ENCODE assay signal across 10 cellular contexts in the genomic region with DNA sequence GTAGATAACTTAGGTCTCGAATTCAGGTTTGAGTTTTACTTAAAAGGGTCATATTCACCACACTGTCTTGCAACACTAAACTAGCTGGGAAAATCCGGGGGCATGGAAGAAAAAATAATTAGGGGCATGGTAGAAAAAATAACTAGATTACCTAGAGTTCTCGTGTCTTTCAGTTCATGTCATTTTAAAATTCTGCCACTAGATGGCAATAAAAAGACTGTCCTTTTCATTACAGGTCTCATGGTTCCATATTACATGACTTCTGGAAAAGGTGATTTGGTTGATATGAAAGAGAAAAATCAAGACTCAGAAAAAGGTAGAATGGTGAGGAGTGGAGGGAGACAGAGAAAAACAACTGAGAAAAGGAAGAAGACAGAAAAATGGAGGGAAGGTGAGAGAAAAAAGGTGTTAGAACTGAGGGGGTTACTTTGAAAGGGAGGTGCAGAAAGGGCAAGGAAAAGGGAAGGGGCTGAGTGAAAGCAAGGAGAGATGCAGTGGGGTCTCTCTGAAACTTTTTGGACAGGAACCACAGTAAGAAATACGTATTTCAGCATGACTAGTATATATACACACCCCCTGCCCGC.
DNase-seq lines count a peak whose midpoint lies in the region; ATAC-seq and TF ChIP-seq lines count a peak whose summit lies in the region.
"Had no signal": no experiment of that assay in that cellular context is flagged by ENCODE, and none has a peak within 500 bp of the region (broad histone marks: within the 10 kb centered on the region; RNA-seq: fewer than 3 reads in every experiment).

No MANE protein-coding gene starts in this region.

- H3K79me2 ChIP-seq in GM23338 (replicated peaks; ENCODE audit: insufficient read depth): no peaks in the 10 kb centered on the region

- no peak overlapping the region for H3K4me3 ChIP-seq in GM23338
- no peak overlapping the region for H3K4me3 ChIP-seq in ascending aorta
- no peak overlapping the region for H3K4me3 ChIP-seq in testis

- TF ChIP-seq POLR2A in testis (IDR thresholded peaks at IDR 0.05): no peak

- TF ChIP-seq CTCF in GM23338 (conservative IDR thresholded peaks at IDR 0.05; ENCODE audit: low read depth in 2 of 2) (peak in 1 of 2 experiments; percentile 84), ascending aorta (IDR thresholded peaks at IDR 0.05) (peak; percentile 53 to 70 (median 53)), testis (IDR thresholded peaks at IDR 0.05) (peak; percentile 30 to 75 (median 47))

- intact Hi-C loops in ascending aorta (cut with DNase I) (loop anchor here (2.0 to 5.0 kb wide), 2 partner anchors 302 to 452 kb away; no protein-coding TSS in a partner anchor), testis (cut with DNase I; ENCODE audit: low total_unique reads) (no loop called here)

- H3K9me3 Mint-ChIP-seq in GM23338: no peaks in the 10 kb centered on the region; the same call in 2 of the 3 replicates
- H3K9me3 Mint-ChIP-seq: stimulated activated naive CD8-positive, alpha-beta T cell treated with anti-CD3 and anti-CD28 coated beads, Interleukin-15, Interleukin-2, amounts not matched to agents 100 ng/mL and 50 ng/mL, for 24 hours had no signal

- no peak overlapping the region for H3K4me3 Mint-ChIP-seq in GM23338
- H3K4me3 Mint-ChIP-seq: stimulated activated naive CD8-positive, alpha-beta T cell treated with anti-CD3 and anti-CD28 coated beads, Interleukin-15, Interleukin-2, amounts not matched to agents 100 ng/mL and 50 ng/mL, for 24 hours had no signal

- H3K27me3 ChIP-seq in GM23338 (ENCODE audit: insufficient read depth) (no peaks in the 10 kb centered on the region), ascending aorta (no peaks in the 10 kb centered on the region), testis (no peaks in the 10 kb centered on the region)

- H3K4me1 Mint-ChIP-seq in GM23338: peaks cover 21% of the 10 kb centered on the region

- DNase-seq in NCI-H2227 (lab: John Stamatoyannopoulos, UW; ENCODE audit: unreplicated experiment) (peak; percentile 58), NCI-H2227 treated with DMSO at 0.1 percent for 48 hours (lab: John Stamatoyannopoulos, UW) (no peak), GM23338 (ENCODE audit: low spot score) (peak; percentile 73), NCI-H1417 treated with DMSO at 0.1 percent for 48 hours (lab: John Stamatoyannopoulos, UW) (peak; percentile 39), ascending aorta (ENCODE audit: low spot score in 2 of 2) (no peak), iPS-NIHi11 (ENCODE audit: low spot score) (peak; percentile 47), testis (no peak)

- no peaks in the 10 kb centered on the region for H3K9me3 ChIP-seq in ascending aorta
- no peaks in the 10 kb centered on the region for H3K9me3 ChIP-seq in testis
- H3K9me3 ChIP-seq: Caco-2 had no signal

- H3K36me3 Mint-ChIP-seq in GM23338 (ENCODE audit: low read depth): no peaks in the 10 kb centered on the region

- H3K4me2 ChIP-seq in GM23338: no peak overlapping the region

- WGBS in testis, 2 donors: 60 to 63% methylated on average over 5 of the region's 5 CpGs

- peak; percentile 69 for ATAC-seq in GM23338
- no peak for ATAC-seq in HG03159 (IDR thresholded peaks at IDR 0.05; ENCODE audit: unreplicated experiment)

- H3K4me1 ChIP-seq in GM23338 (ENCODE audit: insufficient read depth) (peaks cover 9% of the 10 kb centered on the region), ascending aorta (no peaks in the 10 kb centered on the region), testis (no peaks in the 10 kb centered on the region)

- H3K27ac ChIP-seq in GM23338 (ENCODE audit: low read depth): no peak overlapping the region
- H3K27ac ChIP-seq in ascending aorta: no peak overlapping the region
- H3K27ac ChIP-seq in testis: no peak overlapping the region

- no peaks in the 10 kb centered on the region for H3K9me2 ChIP-seq in GM23338 (ENCODE audit: insufficient read depth)

- H3K36me3 ChIP-seq in GM23338 (ENCODE audit: insufficient read depth): no peaks in the 10 kb centered on the region
- no peaks in the 10 kb centered on the region for H3K36me3 ChIP-seq in ascending aorta
- H3K36me3 ChIP-seq in testis (ENCODE audit: low read depth, missing control alignments): no peaks in the 10 kb centered on the region

- no peaks in the 10 kb centered on the region for H3F3A ChIP-seq in GM23338 (replicated peaks; ENCODE audit: low read depth)

- H4K20me1 ChIP-seq in GM23338 (replicated peaks; ENCODE audit: insufficient read depth): no peaks in the 10 kb centered on the region

- H3K27ac Mint-ChIP-seq in GM23338: no peak overlapping the region
- H3K27ac Mint-ChIP-seq: stimulated activated naive CD8-positive, alpha-beta T cell treated with anti-CD3 and anti-CD28 coated beads, Interleukin-15, Interleukin-2, amounts not matched to agents 100 ng/mL and 50 ng/mL, for 24 hours had no signal

- no peaks in the 10 kb centered on the region for H3K27me3 Mint-ChIP-seq in GM23338 (ENCODE audit: insufficient read depth, low read depth, poor library complexity)
- H3K27me3 Mint-ChIP-seq: stimulated activated naive CD8-positive, alpha-beta T cell treated with anti-CD3 and anti-CD28 coated beads, Interleukin-15, Interleukin-2, amounts not matched to agents 100 ng/mL and 50 ng/mL, for 24 hours had no signal

- no peak overlapping the region for H2AFZ ChIP-seq in GM23338

TF ChIP-seq in GM23338, 12 proteins besides CTCF, POLR2A, EP300 and RAD21 (continues in another document):
- no peak for TF ChIP-seq POLR2AphosphoS5 (IDR thresholded peaks at IDR 0.05; ENCODE audit: low read depth)
- TF ChIP-seq, protein P1, sequence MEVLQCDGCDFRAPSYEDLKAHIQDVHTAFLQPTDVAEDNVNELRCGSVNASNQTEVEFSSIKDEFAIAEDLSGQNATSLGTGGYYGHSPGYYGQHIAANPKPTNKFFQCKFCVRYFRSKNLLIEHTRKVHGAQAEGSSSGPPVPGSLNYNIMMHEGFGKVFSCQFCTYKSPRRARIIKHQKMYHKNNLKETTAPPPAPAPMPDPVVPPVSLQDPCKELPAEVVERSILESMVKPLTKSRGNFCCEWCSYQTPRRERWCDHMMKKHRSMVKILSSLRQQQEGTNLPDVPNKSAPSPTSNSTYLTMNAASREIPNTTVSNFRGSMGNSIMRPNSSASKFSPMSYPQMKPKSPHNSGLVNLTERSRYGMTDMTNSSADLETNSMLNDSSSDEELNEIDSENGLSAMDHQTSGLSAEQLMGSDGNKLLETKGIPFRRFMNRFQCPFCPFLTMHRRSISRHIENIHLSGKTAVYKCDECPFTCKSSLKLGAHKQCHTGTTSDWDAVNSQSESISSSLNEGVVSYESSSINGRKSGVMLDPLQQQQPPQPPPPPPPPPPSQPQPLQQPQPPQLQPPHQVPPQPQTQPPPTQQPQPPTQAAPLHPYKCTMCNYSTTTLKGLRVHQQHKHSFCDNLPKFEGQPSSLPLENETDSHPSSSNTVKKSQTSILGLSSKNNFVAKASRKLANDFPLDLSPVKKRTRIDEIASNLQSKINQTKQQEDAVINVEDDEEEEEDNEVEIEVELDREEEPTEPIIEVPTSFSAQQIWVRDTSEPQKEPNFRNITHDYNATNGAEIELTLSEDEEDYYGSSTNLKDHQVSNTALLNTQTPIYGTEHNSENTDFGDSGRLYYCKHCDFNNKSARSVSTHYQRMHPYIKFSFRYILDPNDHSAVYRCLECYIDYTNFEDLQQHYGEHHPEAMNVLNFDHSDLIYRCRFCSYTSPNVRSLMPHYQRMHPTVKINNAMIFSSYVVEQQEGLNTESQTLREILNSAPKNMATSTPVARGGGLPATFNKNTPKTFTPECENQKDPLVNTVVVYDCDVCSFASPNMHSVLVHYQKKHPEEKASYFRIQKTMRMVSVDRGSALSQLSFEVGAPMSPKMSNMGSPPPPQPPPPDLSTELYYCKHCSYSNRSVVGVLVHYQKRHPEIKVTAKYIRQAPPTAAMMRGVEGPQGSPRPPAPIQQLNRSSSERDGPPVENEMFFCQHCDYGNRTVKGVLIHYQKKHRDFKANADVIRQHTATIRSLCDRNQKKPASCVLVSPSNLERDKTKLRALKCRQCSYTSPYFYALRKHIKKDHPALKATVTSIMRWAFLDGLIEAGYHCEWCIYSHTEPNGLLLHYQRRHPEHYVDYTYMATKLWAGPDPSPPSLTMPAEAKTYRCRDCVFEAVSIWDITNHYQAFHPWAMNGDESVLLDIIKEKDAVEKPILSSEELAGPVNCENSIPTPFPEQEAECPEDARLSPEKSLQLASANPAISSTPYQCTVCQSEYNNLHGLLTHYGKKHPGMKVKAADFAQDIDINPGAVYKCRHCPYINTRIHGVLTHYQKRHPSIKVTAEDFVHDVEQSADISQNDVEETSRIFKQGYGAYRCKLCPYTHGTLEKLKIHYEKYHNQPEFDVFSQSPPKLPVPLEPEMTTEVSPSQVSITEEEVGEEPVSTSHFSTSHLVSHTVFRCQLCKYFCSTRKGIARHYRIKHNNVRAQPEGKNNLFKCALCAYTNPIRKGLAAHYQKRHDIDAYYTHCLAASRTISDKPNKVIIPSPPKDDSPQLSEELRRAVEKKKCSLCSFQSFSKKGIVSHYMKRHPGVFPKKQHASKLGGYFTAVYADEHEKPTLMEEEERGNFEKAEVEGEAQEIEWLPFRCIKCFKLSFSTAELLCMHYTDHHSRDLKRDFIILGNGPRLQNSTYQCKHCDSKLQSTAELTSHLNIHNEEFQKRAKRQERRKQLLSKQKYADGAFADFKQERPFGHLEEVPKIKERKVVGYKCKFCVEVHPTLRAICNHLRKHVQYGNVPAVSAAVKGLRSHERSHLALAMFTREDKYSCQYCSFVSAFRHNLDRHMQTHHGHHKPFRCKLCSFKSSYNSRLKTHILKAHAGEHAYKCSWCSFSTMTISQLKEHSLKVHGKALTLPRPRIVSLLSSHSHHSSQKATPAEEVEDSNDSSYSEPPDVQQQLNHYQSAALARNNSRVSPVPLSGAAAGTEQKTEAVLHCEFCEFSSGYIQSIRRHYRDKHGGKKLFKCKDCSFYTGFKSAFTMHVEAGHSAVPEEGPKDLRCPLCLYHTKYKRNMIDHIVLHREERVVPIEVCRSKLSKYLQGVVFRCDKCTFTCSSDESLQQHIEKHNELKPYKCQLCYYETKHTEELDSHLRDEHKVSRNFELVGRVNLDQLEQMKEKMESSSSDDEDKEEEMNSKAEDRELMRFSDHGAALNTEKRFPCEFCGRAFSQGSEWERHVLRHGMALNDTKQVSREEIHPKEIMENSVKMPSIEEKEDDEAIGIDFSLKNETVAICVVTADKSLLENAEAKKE (CRISPR knock-in tag; IDR thresholded peaks at IDR 0.05): no peak

Comparison
In these comparisons a context has a peak if more than half of its experiments do, and no peak if none do; other contexts are left out.
1. DNase-seq: peak in NCI-H2227 (single experiment), GM23338 (single experiment), NCI-H1417 treated with DMSO at 0.1 percent for 48 hours (single experiment) and iPS-NIHi11 (single experiment); none in NCI-H2227 treated with DMSO at 0.1 percent for 48 hours (single experiment), ascending aorta (0 of 2) and testis (single experiment).